ENCODE assay signal across 8 cellular contexts in the genomic region with DNA sequence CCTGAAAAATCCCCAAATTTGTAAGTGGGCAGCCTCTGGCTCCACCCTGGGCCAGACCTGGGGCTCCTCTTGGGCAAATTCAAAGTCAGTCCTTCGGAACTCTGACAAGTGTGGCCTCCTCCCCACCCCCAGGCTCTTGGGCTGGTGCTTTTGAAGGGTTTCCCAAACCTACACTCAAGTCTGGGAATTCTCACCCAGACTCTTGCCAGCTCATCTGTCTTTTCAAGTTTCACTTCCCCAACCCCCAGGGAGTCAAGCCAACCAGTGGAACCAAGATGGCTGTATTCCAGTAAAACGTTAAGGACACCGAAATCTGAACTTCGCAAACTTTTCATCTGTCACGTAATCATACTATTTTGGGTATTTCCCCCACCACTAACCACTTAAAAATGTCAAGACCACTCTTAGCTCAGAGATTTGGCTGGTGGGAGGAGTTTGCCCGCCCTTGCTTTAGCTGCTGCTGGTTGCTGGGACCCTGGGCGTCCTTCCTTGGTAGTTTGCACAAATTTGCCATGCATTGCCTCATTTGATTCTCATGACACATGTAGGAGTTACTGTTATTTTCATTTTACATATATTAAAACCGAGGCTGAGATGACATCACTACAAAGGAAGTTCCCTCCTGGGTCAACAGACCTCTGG. TPM values are rescaled to one million over a fixed set of nuclear protein-coding genes. Genes with fewer than 3 reads are reported as not detected.
A peak's percentile ranks its signal among the peaks of the same experiment; 100 is the strongest.
DNase-seq lines count a peak whose midpoint lies in the region; ATAC-seq and TF ChIP-seq lines count a peak whose summit lies in the region.

No MANE protein-coding gene starts in this region.

- TF ChIP-seq CTCF in thoracic aorta (IDR thresholded peaks at IDR 0.05): no peak

- peak overlapping the region; percentile 26 for H3K4me3 ChIP-seq in thoracic aorta

- ATAC-seq in GM21717 (IDR thresholded peaks at IDR 0.05; ENCODE audit: unreplicated experiment) (peak; percentile 47), thoracic aorta (ENCODE audit: insufficient number of reproducible peaks, low FRiP score, low read depth) (no peak)

- peaks cover 11% of the 10 kb centered on the region for H3K36me3 ChIP-seq in thoracic aorta

- H3K27me3 ChIP-seq in layer of hippocampus (ENCODE audit: control insufficient read depth, insufficient read depth, low read length) (no peaks in the 10 kb centered on the region), thoracic aorta (replicated peaks; ENCODE audit: insufficient read depth) (no peaks in the 10 kb centered on the region)

- H3K27ac ChIP-seq in layer of hippocampus (ENCODE audit: low read depth, low read length) (peak overlapping the region; percentile 8), thoracic aorta (peak overlapping the region; percentile 53 to 64)

- DNase-seq in ELR (ENCODE audit: low read depth): peak; percentile 58
- peak; percentile 54 for DNase-seq in M059J (ENCODE audit: low read depth)
- DNase-seq in activated T-cell treated with anti-CD3 and anti-CD28 coated beads, Interleukin-2, amount 50 U/mL, for 48 hours: peak; percentile 83 to 87
- DNase-seq in thoracic aorta (ENCODE audit: low spot score): peak; percentile 41
- no peak for DNase-seq in SK-N-DZ (ENCODE audit: low spot score)
- no peak for DNase-seq in 8988T

- H3K9me3 ChIP-seq in thoracic aorta: no peaks in the 10 kb centered on the region

- peaks cover 6 to 27% of the 10 kb centered on the region in 2 donors for H3K4me1 ChIP-seq in thoracic aorta (ENCODE audit: control insufficient read depth in 1 of 2, low read depth in 2 of 2)

RNA-seq across cellular contexts. Expression of gene MYO1G, which starts 1.7 kb away (rescaled TPM):
- total RNA-seq in M059J (2014; rRNA removed; shearing (Covaris generic)): not detected in 2 replicates
- 10 to 100 TPM in 1 of 2 donors, 1 to 10 TPM in 1; 2.0 to 13.8 TPM for total RNA-seq in thoracic aorta
- 0.09 TPM in 1 of 2 replicates, not detected in the other for polyA plus RNA-seq in SK-N-DZ (2014; cell fraction: cytosol; rRNA removed)
- polyA plus RNA-seq in SK-N-DZ (2014; cell fraction: nucleus; rRNA removed): 0.14 and 0.22 TPM in 2 replicates

RNA-seq across cellular contexts. Expression of gene CCM2, which starts 19.5 kb away (rescaled TPM):
- total RNA-seq in M059J (2014; rRNA removed; shearing (Covaris generic)): 44.4 and 71.1 TPM in 2 replicates
- total RNA-seq in thoracic aorta: 10 to 100 TPM; 43.0 to 49.7 TPM
- polyA plus RNA-seq in SK-N-DZ (2014; cell fraction: cytosol; rRNA removed): 31.1 and 38.3 TPM in 2 replicates
- 30.9 and 32.2 TPM in 2 replicates for polyA plus RNA-seq in SK-N-DZ (2014; cell fraction: nucleus; rRNA removed)

Comparison
In these comparisons a context has a peak if more than half of its experiments do, and no peak if none do; other contexts are left out.
1. DNase-seq: peak in ELR (single experiment), M059J (single experiment), activated T-cell treated with anti-CD3 and anti-CD28 coated beads, Interleukin-2, amount 50 U/mL, for 48 hours (2 of 2) and thoracic aorta (single experiment); none in SK-N-DZ (single experiment) and 8988T (single experiment).